8 cellular contexts compared by ENCODE assay signal in genomic region chr13:48093588-48093987, GRCh38. TPM values are rescaled to one million over a fixed set of nuclear protein-coding genes. Genes with fewer than 3 reads are reported as not detected.
DNase-seq lines count a peak whose midpoint lies in the region; ATAC-seq and TF ChIP-seq lines count a peak whose summit lies in the region.

No MANE protein-coding gene starts in this region.

- no peak for ATAC-seq in GM18520 (IDR thresholded peaks at IDR 0.05; ENCODE audit: unreplicated experiment)
- no peak for ATAC-seq in GM21717 (IDR thresholded peaks at IDR 0.05; ENCODE audit: unreplicated experiment)

- H3K9me2 ChIP-seq in Loucy (replicated peaks; ENCODE audit: low read depth, low read length) (no peaks in the 10 kb centered on the region), neural cell (ENCODE audit: insufficient read depth, low read length) (no peaks in the 10 kb centered on the region)

- no peak for TF ChIP-seq RAD21 in neural cell (conservative IDR thresholded peaks at IDR 0.05)

- no peak for TF ChIP-seq CTCF in Loucy (conservative IDR thresholded peaks at IDR 0.05; ENCODE audit: low read length)
- no peak for TF ChIP-seq CTCF in neural cell (IDR thresholded peaks at IDR 0.05; ENCODE audit: poor library complexity, severe bottlenecking)

- no peak for TF ChIP-seq EP300 in neural cell (conservative IDR thresholded peaks at IDR 0.05; ENCODE audit: poor library complexity, severe bottlenecking)

- peaks cover 64% of the 10 kb centered on the region for H3K79me2 ChIP-seq in Loucy (ENCODE audit: insufficient read depth, low read length)
- peaks cover 58% of the 10 kb centered on the region for H3K79me2 ChIP-seq in neural cell (replicated peaks; ENCODE audit: insufficient read depth, low read length)

- peak overlapping the region in 6 of 11 experiments; percentile 90 to 98 (median 96); a peak in 7 of 22 replicates for H3K27ac ChIP-seq in BLaER1 treated with 17β-estradiol and CSF1 and Interleukin-3, amounts not matched to agents 10 nM and 100 nM
- H3K27ac ChIP-seq in effector memory CD4-positive, alpha-beta T cell (ENCODE audit: insufficient read depth, low read length, poor library complexity, severe bottlenecking) = no peak overlapping the region
- H3K27ac ChIP-seq in neural cell (ENCODE audit: low read length) = no peak overlapping the region

- peaks cover 29 to 60% (median 50%) of the 10 kb centered on the region in 11 experiments; a peak in 21 of 22 replicates for H4K20me1 ChIP-seq in BLaER1 treated with 17β-estradiol and CSF1 and Interleukin-3, amounts not matched to agents 10 nM and 100 nM
- H4K20me1 ChIP-seq in Loucy (ENCODE audit: insufficient read depth, low read length, poor library complexity, severe bottlenecking) = peaks cover 62% of the 10 kb centered on the region
- no peaks in the 10 kb centered on the region for H4K20me1 ChIP-seq in neural cell (ENCODE audit: insufficient read depth)

- H3K36me3 ChIP-seq in BLaER1 treated with 17β-estradiol and CSF1 and Interleukin-3, amounts not matched to agents 10 nM and 100 nM = peaks cover 7 to 34% (median 17%) of the 10 kb centered on the region in 11 experiments; a peak in 18 of 22 replicates
- H3K36me3 ChIP-seq in Loucy (ENCODE audit: insufficient read depth, low read length) (no peaks in the 10 kb centered on the region), neural cell (ENCODE audit: insufficient read depth, low read length) (no peaks in the 10 kb centered on the region)
- H3K36me3 ChIP-seq in effector memory CD4-positive, alpha-beta T cell (ENCODE audit: control insufficient read depth, insufficient read depth, low read length) = no peaks in the 10 kb centered on the region

- no peaks in the 10 kb centered on the region for H3F3A ChIP-seq in Loucy (ENCODE audit: low read depth)
- no peaks in the 10 kb centered on the region for H3F3A ChIP-seq in neural cell (ENCODE audit: insufficient read depth, low read length, poor library complexity, severe bottlenecking)

- H3K27me3 ChIP-seq in BLaER1 treated with 17β-estradiol and CSF1 and Interleukin-3, amounts not matched to agents 10 nM and 100 nM = no peaks in the 10 kb centered on the region
- peaks cover 3% of the 10 kb centered on the region for H3K27me3 ChIP-seq in Loucy (ENCODE audit: insufficient read depth, low read length, poor library complexity, severe bottlenecking)
- H3K27me3 ChIP-seq in effector memory CD4-positive, alpha-beta T cell (replicated peaks; ENCODE audit: control insufficient read depth, insufficient read depth, low read length, poor library complexity, severe bottlenecking) = no peaks in the 10 kb centered on the region
- H3K27me3 ChIP-seq in neural cell (ENCODE audit: insufficient read depth, low read depth, low read length) = no peaks in the 10 kb centered on the region

- peak overlapping the region; percentile 85 to 98 (median 93) for H3K4me2 ChIP-seq in BLaER1 treated with 17β-estradiol and CSF1 and Interleukin-3, amounts not matched to agents 10 nM and 100 nM
- H3K4me2 ChIP-seq in Loucy (ENCODE audit: low read depth, low read length, poor library complexity, severe bottlenecking) (peak overlapping the region; percentile 85), neural cell (ENCODE audit: low read length) (peak overlapping the region; percentile 95)

- H2AFZ ChIP-seq in Loucy (ENCODE audit: low read length) (no peak overlapping the region), neural cell (ENCODE audit: low read depth, low read length) (no peak overlapping the region)

- H3K4me1 ChIP-seq in BLaER1 treated with 17β-estradiol and CSF1 and Interleukin-3, amounts not matched to agents 10 nM and 100 nM = peaks cover 21 to 48% (median 25%) of the 10 kb centered on the region in 10 experiments
- peaks cover 42% of the 10 kb centered on the region for H3K4me1 ChIP-seq in Loucy (ENCODE audit: insufficient read depth, low read length, poor library complexity, severe bottlenecking)
- peaks cover 17% of the 10 kb centered on the region for H3K4me1 ChIP-seq in effector memory CD4-positive, alpha-beta T cell (ENCODE audit: control insufficient read depth, insufficient read depth, low read length, poor library complexity, severe bottlenecking)

- peak overlapping the region; percentile 85 to 99 (median 96) for H3K4me3 ChIP-seq in BLaER1 treated with 17β-estradiol and CSF1 and Interleukin-3, amounts not matched to agents 10 nM and 100 nM
- H3K4me3 ChIP-seq in Loucy (ENCODE audit: low read length, poor library complexity, severe bottlenecking) = peak overlapping the region; percentile 99
- H3K4me3 ChIP-seq in effector memory CD4-positive, alpha-beta T cell (ENCODE audit: insufficient read depth, low read depth, low read length, poor library complexity, severe bottlenecking) = peak overlapping the region; percentile 95
- peak overlapping the region; percentile 95 for H3K4me3 ChIP-seq in neural cell (ENCODE audit: low read length)

- DNase-seq in effector memory CD4-positive, alpha-beta T cell = no peak
- DNase-seq in NCI-H2107 (lab: John Stamatoyannopoulos, UW) = no peak
- no peak for DNase-seq in NAMALWA (ENCODE audit: low spot score)

- peaks cover 0 to 8% (median 6%) of the 10 kb centered on the region in 11 experiments; a peak in 10 of 22 replicates for H3K9me3 ChIP-seq in BLaER1 treated with 17β-estradiol and CSF1 and Interleukin-3, amounts not matched to agents 10 nM and 100 nM (replicated peaks in 1 of 11)
- H3K9me3 ChIP-seq in Loucy (ENCODE audit: insufficient read depth, low read depth, low read length) = no peaks in the 10 kb centered on the region
- H3K9me3 ChIP-seq in effector memory CD4-positive, alpha-beta T cell (ENCODE audit: control insufficient read depth, low read length) = no peaks in the 10 kb centered on the region
- H3K9me3 ChIP-seq in neural cell (ENCODE audit: low read length) = no peaks in the 10 kb centered on the region

- H3K9ac ChIP-seq in BLaER1 treated with 17β-estradiol and CSF1 and Interleukin-3, amounts not matched to agents 10 nM and 100 nM = peak overlapping the region; percentile 94 to 99 (median 98); a peak in 21 of 22 replicates
- H3K9ac ChIP-seq in Loucy (ENCODE audit: low read depth, low read length, poor library complexity, severe bottlenecking) (peak overlapping the region; percentile 97), neural cell (ENCODE audit: low read length) (peak overlapping the region; percentile 96)

TF ChIP-seq in neural cell, 6 proteins besides CTCF, POLR2A, EP300 and RAD21:
- TF ChIP-seq EZH2 (IDR thresholded peaks at IDR 0.05; ENCODE audit: borderline replicate concordance, insufficient read depth, low read length, poor library complexity, severe bottlenecking) (no peak), REST (IDR thresholded peaks at IDR 0.05; ENCODE audit: borderline replicate concordance) (no peak), SMC3 (conservative IDR thresholded peaks at IDR 0.05; ENCODE audit: poor library complexity) (no peak), MXI1 (conservative IDR thresholded peaks at IDR 0.05; ENCODE audit: poor library complexity, severe bottlenecking) (no peak), POLR2AphosphoS5 (IDR thresholded peaks at IDR 0.05) (no peak), TAF1 (IDR thresholded peaks at IDR 0.05; ENCODE audit: low read depth) (no peak)

RNA-seq across cellular contexts. Expression of gene MED4, which starts 1.3 kb away (rescaled TPM):
- 81.0 and 87.5 TPM in 2 replicates for polyA plus RNA-seq in neural cell
- polyA minus RNA-seq in neural cell = 42.6 and 52.2 TPM in 2 replicates

RNA-seq across cellular contexts. Expression of gene NUDT15, which starts 56.1 kb away (rescaled TPM):
- polyA plus RNA-seq in neural cell = 23.0 and 23.4 TPM in 2 replicates
- 10.2 and 10.3 TPM in 2 replicates for polyA minus RNA-seq in neural cell

Comparison
In these comparisons a context has a peak if more than half of its experiments do, and no peak if none do; other contexts are left out.
1. H3K27ac ChIP-seq: peak in BLaER1 treated with 17β-estradiol and CSF1 and Interleukin-3, amounts not matched to agents 10 nM and 100 nM (6 of 11); none in effector memory CD4-positive, alpha-beta T cell (single experiment) and neural cell (single experiment).
2. Peak in every context shown above with its lines, with median percentiles within 50 percentile points of each other: H3K4me2 ChIP-seq, H3K4me3 ChIP-seq and H3K9ac ChIP-seq.